Comparison of ENCODE assay signal across 1 cellular context in genomic region chr10:67764012-67764822, GRCh38.
TF ChIP-seq lines count a peak whose summit lies in the region.

No MANE protein-coding gene starts in this region.

TF ChIP-seq in GM12878, 131 proteins besides CTCF, POLR2A, EP300 and RAD21 (continued from another document and continues in another):
- TF ChIP-seq GABPA (IDR thresholded peaks at IDR 0.05; ENCODE audit: low read depth), result peak; percentile 76
- TF ChIP-seq TARDBP (IDR thresholded peaks at IDR 0.05; ENCODE audit: borderline replicate concordance), result peak; percentile 99
- TF ChIP-seq CBFB (IDR thresholded peaks at IDR 0.05; ENCODE audit: low read depth), result peak; percentile 21; the same call in 1 of the 2 replicates
- TF ChIP-seq ASH2L (IDR thresholded peaks at IDR 0.05; ENCODE audit: borderline replicate concordance, low read depth), result peak; percentile 100
- TF ChIP-seq, protein P1, sequence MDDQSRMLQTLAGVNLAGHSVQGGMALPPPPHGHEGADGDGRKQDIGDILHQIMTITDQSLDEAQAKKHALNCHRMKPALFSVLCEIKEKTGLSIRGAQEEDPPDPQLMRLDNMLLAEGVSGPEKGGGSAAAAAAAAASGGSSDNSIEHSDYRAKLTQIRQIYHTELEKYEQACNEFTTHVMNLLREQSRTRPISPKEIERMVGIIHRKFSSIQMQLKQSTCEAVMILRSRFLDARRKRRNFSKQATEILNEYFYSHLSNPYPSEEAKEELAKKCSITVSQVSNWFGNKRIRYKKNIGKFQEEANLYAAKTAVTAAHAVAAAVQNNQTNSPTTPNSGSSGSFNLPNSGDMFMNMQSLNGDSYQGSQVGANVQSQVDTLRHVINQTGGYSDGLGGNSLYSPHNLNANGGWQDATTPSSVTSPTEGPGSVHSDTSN (IDR thresholded peaks at IDR 0.05; ENCODE audit: insufficient replicate concordance, low read depth, low read length), result no peak
- peak; percentile 37 for TF ChIP-seq GATAD2B (conservative IDR thresholded peaks at IDR 0.05; ENCODE audit: low read depth)
- TF ChIP-seq EGR1 (IDR thresholded peaks at IDR 0.05; ENCODE audit: borderline replicate concordance in 1 of 2, low read depth in 2 of 2, low read length in 2 of 2), result peak in 1 of 2 experiments; percentile 46; a peak in 1 of 3 replicates
- TF ChIP-seq CEBPB (IDR thresholded peaks at IDR 0.05; ENCODE audit: borderline replicate concordance in 1 of 2, low read depth in 2 of 2, low read length in 2 of 2), result no peak
- TF ChIP-seq ZNF687 (IDR thresholded peaks at IDR 0.05), result no peak
- no peak for TF ChIP-seq FOS (IDR thresholded peaks at IDR 0.05; ENCODE audit: borderline replicate concordance, extremely low read depth, insufficient read length)
- TF ChIP-seq NBN (IDR thresholded peaks at IDR 0.05), result peak; percentile 96
- TF ChIP-seq, protein P2, sequence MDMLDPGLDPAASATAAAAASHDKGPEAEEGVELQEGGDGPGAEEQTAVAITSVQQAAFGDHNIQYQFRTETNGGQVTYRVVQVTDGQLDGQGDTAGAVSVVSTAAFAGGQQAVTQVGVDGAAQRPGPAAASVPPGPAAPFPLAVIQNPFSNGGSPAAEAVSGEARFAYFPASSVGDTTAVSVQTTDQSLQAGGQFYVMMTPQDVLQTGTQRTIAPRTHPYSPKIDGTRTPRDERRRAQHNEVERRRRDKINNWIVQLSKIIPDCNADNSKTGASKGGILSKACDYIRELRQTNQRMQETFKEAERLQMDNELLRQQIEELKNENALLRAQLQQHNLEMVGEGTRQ (IDR thresholded peaks at IDR 0.05; ENCODE audit: borderline replicate concordance, low read depth, low read length), result no peak
- peak; percentile 20 to 55; a peak in 1 of 4 replicates for TF ChIP-seq BHLHE40 (IDR thresholded peaks at IDR 0.05; ENCODE audit: borderline replicate concordance in 1 of 2, low read depth in 2 of 2, low read length in 1 of 2)
- TF ChIP-seq BRCA1 (IDR thresholded peaks at IDR 0.05; ENCODE audit: low read depth, low read length), result no peak
- no peak for TF ChIP-seq ZZZ3 (IDR thresholded peaks at IDR 0.05; ENCODE audit: control insufficient read depth, insufficient read length, low read depth)
- TF ChIP-seq TCF3 (IDR thresholded peaks at IDR 0.05; ENCODE audit: borderline replicate concordance, insufficient read depth, low read depth, low read length), result no peak
- TF ChIP-seq ZNF622 (IDR thresholded peaks at IDR 0.05), result no peak
- no peak for TF ChIP-seq SMAD5 (IDR thresholded peaks at IDR 0.05; ENCODE audit: low read depth)
- no peak for TF ChIP-seq PRDM15 (CRISPR knock-in tag; IDR thresholded peaks at IDR 0.05)
- TF ChIP-seq, protein P3, sequence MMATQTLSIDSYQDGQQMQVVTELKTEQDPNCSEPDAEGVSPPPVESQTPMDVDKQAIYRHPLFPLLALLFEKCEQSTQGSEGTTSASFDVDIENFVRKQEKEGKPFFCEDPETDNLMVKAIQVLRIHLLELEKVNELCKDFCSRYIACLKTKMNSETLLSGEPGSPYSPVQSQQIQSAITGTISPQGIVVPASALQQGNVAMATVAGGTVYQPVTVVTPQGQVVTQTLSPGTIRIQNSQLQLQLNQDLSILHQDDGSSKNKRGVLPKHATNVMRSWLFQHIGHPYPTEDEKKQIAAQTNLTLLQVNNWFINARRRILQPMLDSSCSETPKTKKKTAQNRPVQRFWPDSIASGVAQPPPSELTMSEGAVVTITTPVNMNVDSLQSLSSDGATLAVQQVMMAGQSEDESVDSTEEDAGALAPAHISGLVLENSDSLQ (IDR thresholded peaks at IDR 0.05), result no peak
- peak; percentile 73; the same call in 1 of the 2 replicates for TF ChIP-seq RBBP5 (conservative IDR thresholded peaks at IDR 0.05)
- TF ChIP-seq, protein P4, sequence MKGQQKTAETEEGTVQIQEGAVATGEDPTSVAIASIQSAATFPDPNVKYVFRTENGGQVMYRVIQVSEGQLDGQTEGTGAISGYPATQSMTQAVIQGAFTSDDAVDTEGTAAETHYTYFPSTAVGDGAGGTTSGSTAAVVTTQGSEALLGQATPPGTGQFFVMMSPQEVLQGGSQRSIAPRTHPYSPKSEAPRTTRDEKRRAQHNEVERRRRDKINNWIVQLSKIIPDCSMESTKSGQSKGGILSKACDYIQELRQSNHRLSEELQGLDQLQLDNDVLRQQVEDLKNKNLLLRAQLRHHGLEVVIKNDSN (IDR thresholded peaks at IDR 0.05; ENCODE audit: borderline replicate concordance, extremely low read length, insufficient read depth, low read depth, low read length), result no peak
- TF ChIP-seq ZNF207 (IDR thresholded peaks at IDR 0.05; ENCODE audit: borderline replicate concordance), result peak; percentile 99
- TF ChIP-seq PML (IDR thresholded peaks at IDR 0.05; ENCODE audit: low read length), result peak; percentile 58; the same call in 1 of the 2 replicates
- no peak for TF ChIP-seq NFXL1 (IDR thresholded peaks at IDR 0.05; ENCODE audit: borderline replicate concordance)
- TF ChIP-seq HCFC1 (IDR thresholded peaks at IDR 0.05; ENCODE audit: low read length), result peak; percentile 37; the same call in 1 of the 2 replicates
- no peak for TF ChIP-seq KAT2A (conservative IDR thresholded peaks at IDR 0.05; ENCODE audit: control insufficient read depth, low read depth, low read length)
- no peak for TF ChIP-seq ZBTB33 (IDR thresholded peaks at IDR 0.05)
- 0 out of 2 replicates have a peak, but pooled peaks have one; percentile 1 for TF ChIP-seq NRF1 (conservative IDR thresholded peaks at IDR 0.05; ENCODE audit: low read depth, low read length)
- peak; percentile 95; the same call in 1 of the 2 replicates for TF ChIP-seq TBL1XR1 (IDR thresholded peaks at IDR 0.05; ENCODE audit: low read depth, low read length)
- TF ChIP-seq, protein P5, sequence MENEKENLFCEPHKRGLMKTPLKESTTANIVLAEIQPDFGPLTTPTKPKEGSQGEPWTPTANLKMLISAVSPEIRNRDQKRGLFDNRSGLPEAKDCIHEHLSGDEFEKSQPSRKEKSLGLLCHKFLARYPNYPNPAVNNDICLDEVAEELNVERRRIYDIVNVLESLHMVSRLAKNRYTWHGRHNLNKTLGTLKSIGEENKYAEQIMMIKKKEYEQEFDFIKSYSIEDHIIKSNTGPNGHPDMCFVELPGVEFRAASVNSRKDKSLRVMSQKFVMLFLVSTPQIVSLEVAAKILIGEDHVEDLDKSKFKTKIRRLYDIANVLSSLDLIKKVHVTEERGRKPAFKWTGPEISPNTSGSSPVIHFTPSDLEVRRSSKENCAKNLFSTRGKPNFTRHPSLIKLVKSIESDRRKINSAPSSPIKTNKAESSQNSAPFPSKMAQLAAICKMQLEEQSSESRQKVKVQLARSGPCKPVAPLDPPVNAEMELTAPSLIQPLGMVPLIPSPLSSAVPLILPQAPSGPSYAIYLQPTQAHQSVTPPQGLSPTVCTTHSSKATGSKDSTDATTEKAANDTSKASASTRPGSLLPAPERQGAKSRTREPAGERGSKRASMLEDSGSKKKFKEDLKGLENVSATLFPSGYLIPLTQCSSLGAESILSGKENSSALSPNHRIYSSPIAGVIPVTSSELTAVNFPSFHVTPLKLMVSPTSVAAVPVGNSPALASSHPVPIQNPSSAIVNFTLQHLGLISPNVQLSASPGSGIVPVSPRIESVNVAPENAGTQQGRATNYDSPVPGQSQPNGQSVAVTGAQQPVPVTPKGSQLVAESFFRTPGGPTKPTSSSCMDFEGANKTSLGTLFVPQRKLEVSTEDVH (IDR thresholded peaks at IDR 0.05; ENCODE audit: low read depth, partially characterized antibody), result peak; percentile 94
- TF ChIP-seq CREB1 (IDR thresholded peaks at IDR 0.05; ENCODE audit: low read depth), result peak; percentile 74
- no peak for TF ChIP-seq SMAD1 (IDR thresholded peaks at IDR 0.05; ENCODE audit: low read depth, partially characterized antibody)
- TF ChIP-seq POLR2AphosphoS5 (IDR thresholded peaks at IDR 0.05; ENCODE audit: low read length), result no peak
- no peak for TF ChIP-seq IRF5 (IDR thresholded peaks at IDR 0.05; ENCODE audit: borderline replicate concordance)
- no peak for TF ChIP-seq ZNF274 (IDR thresholded peaks at IDR 0.05; ENCODE audit: insufficient read depth, insufficient read length)
- TF ChIP-seq SRF (IDR thresholded peaks at IDR 0.05; ENCODE audit: low read depth in 2 of 2, low read length in 2 of 2), result no peak
- TF ChIP-seq ZNF384 (IDR thresholded peaks at IDR 0.05; ENCODE audit: borderline replicate concordance, low read depth, low read length), result no peak
- TF ChIP-seq NR2C2 (IDR thresholded peaks at IDR 0.05; ENCODE audit: borderline replicate concordance, control insufficient read depth, insufficient read length, low read depth), result no peak
- TF ChIP-seq ESRRA (IDR thresholded peaks at IDR 0.05; ENCODE audit: low read length), result peak; percentile 57; the same call in 1 of the 2 replicates
- TF ChIP-seq CHD2 (IDR thresholded peaks at IDR 0.05; ENCODE audit: borderline replicate concordance, low read depth, low read length), result no peak
- TF ChIP-seq RELA (IDR thresholded peaks at IDR 0.05; ENCODE audit: borderline replicate concordance, partially characterized antibody), result peak; percentile 82
- peak; percentile 87 for TF ChIP-seq ZNF217 (IDR thresholded peaks at IDR 0.05)
